In the genomic region with DNA sequence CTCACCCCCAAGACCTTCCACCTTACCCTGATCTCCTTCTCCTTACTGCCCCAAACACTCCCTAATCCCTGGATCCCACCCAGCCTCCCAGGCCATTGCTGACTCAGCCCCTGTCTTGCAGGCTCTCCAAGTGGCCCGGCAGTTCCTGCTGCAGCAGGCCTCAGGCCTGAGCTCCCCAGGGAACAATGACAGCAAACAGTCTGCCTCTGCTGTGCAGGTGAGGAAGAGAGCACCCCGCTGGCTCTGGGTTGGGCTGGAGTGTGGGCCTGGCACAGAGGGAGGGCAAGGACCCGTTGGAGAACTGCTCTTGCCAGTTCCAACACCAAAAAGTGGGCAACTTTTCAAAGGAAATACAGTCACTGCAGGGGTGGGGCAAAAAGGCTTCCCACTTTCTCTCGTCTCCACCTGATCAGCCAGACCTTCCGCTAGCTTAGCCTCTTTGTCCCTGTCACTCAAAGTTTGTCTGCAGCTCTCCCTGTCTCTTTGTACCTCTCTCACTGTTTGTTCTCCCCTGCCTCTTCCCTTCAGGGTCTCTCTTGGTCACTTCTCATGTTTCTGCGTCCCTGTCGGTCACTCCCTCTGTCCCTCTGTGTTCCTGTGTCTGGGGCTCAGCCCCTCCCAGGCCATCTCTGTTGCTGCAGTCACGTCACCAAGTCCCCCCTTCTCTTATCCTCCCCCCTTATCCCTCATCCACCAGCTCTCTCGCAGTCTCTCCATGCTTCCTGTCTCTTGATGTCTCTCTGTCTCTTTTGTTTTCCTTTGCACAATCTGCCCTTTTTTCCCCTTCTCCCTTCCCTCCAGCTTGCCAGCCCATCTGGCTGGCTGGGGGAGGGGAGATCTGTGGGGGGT, we compare ENCODE assay signal across 8 cellular contexts. TPM values are rescaled to one million over a fixed set of nuclear protein-coding genes. Genes with fewer than 3 reads are reported as not detected.
DNase-seq lines count a peak whose midpoint lies in the region; FAIRE-seq lines count a peak whose summit lies in the region.

No MANE protein-coding gene starts in this region.

- H3K9me3 ChIP-seq in HUES6 (ENCODE audit: control insufficient read depth, insufficient read depth, low read depth, low read length) (no peaks in the 10 kb centered on the region), skeletal muscle tissue (ENCODE audit: control insufficient read depth in 3 of 3, low read length in 3 of 3) (no peaks in the 10 kb centered on the region)

- H3K27me3 ChIP-seq in HUES6 (ENCODE audit: control insufficient read depth, insufficient read depth, low read length) (no peaks in the 10 kb centered on the region; the same call in 1 of the 2 replicates), skeletal muscle tissue (ENCODE audit: control insufficient read depth in 3 of 3, insufficient read depth in 3 of 3, low read length in 3 of 3) (no peaks in the 10 kb centered on the region)

- H3K9me3 Mint-ChIP-seq in T-helper 2 cell treated with Interferon-gamma antibody and Interleukin-4, amounts not matched to agents 5 μg/mL and 100 μg/mL, for 36 hours: no peaks in the 10 kb centered on the region

- no peak overlapping the region for H3K4me3 Mint-ChIP-seq in T-helper 2 cell treated with Interferon-gamma antibody and Interleukin-4, amounts not matched to agents 5 μg/mL and 100 μg/mL, for 36 hours

- FAIRE-seq in frontal cortex (lab: Jason Lieb, UNC): no peak

- no peaks in the 10 kb centered on the region for H3K4me1 Mint-ChIP-seq in T-helper 2 cell treated with Interferon-gamma antibody and Interleukin-4, amounts not matched to agents 5 μg/mL and 100 μg/mL, for 36 hours (ENCODE audit: low read depth)

- H3K4me3 ChIP-seq in HUES6 (ENCODE audit: low read depth, low read length) (peak overlapping the region; percentile 48), skeletal muscle tissue (ENCODE audit: low read length in 3 of 3) (peak overlapping the region in 1 of 3 donors; percentile 35)

- H3K9ac ChIP-seq in HUES6 (ENCODE audit: low read length) (peak overlapping the region; percentile 64), skeletal muscle tissue (ENCODE audit: low read depth in 1 of 3, low read length in 3 of 3) (peak overlapping the region in 2 of 3 donors; percentile 33 to 57)

- H3K27ac ChIP-seq in HUES6 (ENCODE audit: low read depth, low read length) (peak overlapping the region; percentile 61), skeletal muscle tissue (ENCODE audit: low read depth, low read length) (no peak overlapping the region)

- no peaks in the 10 kb centered on the region for H3K36me3 ChIP-seq in HUES6 (ENCODE audit: control insufficient read depth, insufficient read depth, low read length)
- peaks cover 0 to 2% (median 0%) of the 10 kb centered on the region in 3 donors for H3K36me3 ChIP-seq in skeletal muscle tissue (ENCODE audit: control insufficient read depth in 3 of 3, insufficient read depth in 3 of 3, low read length in 3 of 3)

- DNase-seq in A172 (ENCODE audit: low spot score) (peak; percentile 80), RPMI7951 (ENCODE audit: low read depth) (peak; percentile 67), frontal cortex (ENCODE audit: low spot score in 2 of 2) (peak; percentile 47 to 55), cortex of kidney (lab: John Stamatoyannopoulos, UW) (no peak)
- DNase-seq in stimulated activated CD4-positive, alpha-beta T cell treated with anti-CD3 and anti-CD28 coated beads, Interleukin-2, amount 100 ng/mL, for 48 hours: no peak
- DNase-seq in T-helper 2 cell treated with Interferon-gamma antibody and Interleukin-4, amounts not matched to agents 5 μg/mL and 100 μg/mL, for 36 hours (ENCODE audit: low spot score): no peak

- no peaks in the 10 kb centered on the region for H3K36me3 Mint-ChIP-seq in T-helper 2 cell treated with Interferon-gamma antibody and Interleukin-4, amounts not matched to agents 5 μg/mL and 100 μg/mL, for 36 hours (ENCODE audit: low read depth)

- peaks cover 72% of the 10 kb centered on the region for H3K4me1 ChIP-seq in HUES6 (ENCODE audit: control insufficient read depth, insufficient read depth, low read length)
- H3K4me1 ChIP-seq in skeletal muscle tissue (ENCODE audit: control insufficient read depth in 3 of 3, insufficient read depth in 3 of 3, low read length in 3 of 3): peaks cover 26 to 42% (median 29%) of the 10 kb centered on the region in 3 donors

- no peak overlapping the region for H3K27ac Mint-ChIP-seq in T-helper 2 cell treated with Interferon-gamma antibody and Interleukin-4, amounts not matched to agents 5 μg/mL and 100 μg/mL, for 36 hours

- H3K27me3 Mint-ChIP-seq in T-helper 2 cell treated with Interferon-gamma antibody and Interleukin-4, amounts not matched to agents 5 μg/mL and 100 μg/mL, for 36 hours (ENCODE audit: low read depth): no peaks in the 10 kb centered on the region

RNA-seq across cellular contexts. Expression of gene FOXP4, which starts 31.9 kb away (rescaled TPM):
- total RNA-seq in A172 (2014; rRNA removed; shearing (Covaris generic)): 3.9 and 5.4 TPM in 2 replicates
- total RNA-seq in RPMI7951 (2014; rRNA removed; shearing (Covaris generic)): 3.1 and 4.7 TPM in 2 replicates
- total RNA-seq in frontal cortex (0.82 TPM), skeletal muscle tissue (1.6 TPM)

Comparison
In these comparisons a context has a peak if more than half of its experiments do, and no peak if none do; other contexts are left out.
1. DNase-seq: peak in A172 (single experiment), RPMI7951 (single experiment) and frontal cortex (2 of 2); none in stimulated activated CD4-positive, alpha-beta T cell treated with anti-CD3 and anti-CD28 coated beads, Interleukin-2, amount 100 ng/mL, for 48 hours (0 of 2), T-helper 2 cell treated with Interferon-gamma antibody and Interleukin-4, amounts not matched to agents 5 μg/mL and 100 μg/mL, for 36 hours (single experiment) and cortex of kidney (single experiment).